Comparison of ENCODE assay signal across 8 cellular contexts in genomic region chr10:13099144-13099665, GRCh38. TPM values are rescaled to one million over a fixed set of nuclear protein-coding genes. Genes with fewer than 3 reads are reported as not detected.
DNase-seq lines count a peak whose midpoint lies in the region; ATAC-seq and TF ChIP-seq lines count a peak whose summit lies in the region.

No MANE protein-coding gene starts in this region.

- ATAC-seq in GM21526 (IDR thresholded peaks at IDR 0.05; ENCODE audit: low FRiP score, unreplicated experiment): peak; percentile 36
- ATAC-seq in activated naive CD8-positive, alpha-beta T cell treated with anti-CD3 and anti-CD28 coated beads, Interleukin-2, amount 50 U/mL, for 24 hours: peak; percentile 38

- no peaks in the 10 kb centered on the region for H3K9me3 ChIP-seq in HUES64 (ENCODE audit: insufficient read depth, low read depth, low read length)
- H3K9me3 ChIP-seq in cardiac muscle cell (ENCODE audit: low read depth): no peaks in the 10 kb centered on the region

- WGBS in HUES64: 3% methylated on average over 12 of the region's 14 CpGs

- TF ChIP-seq CTCF in cardiac muscle cell (IDR thresholded peaks at IDR 0.05; ENCODE audit: low read depth, low read length): peak; percentile 46
- TF ChIP-seq CTCF in osteocyte (IDR thresholded peaks at IDR 0.05): peak; percentile 35

- H3K36me3 Mint-ChIP-seq in activated naive CD8-positive, alpha-beta T cell treated with anti-CD3 and anti-CD28 coated beads, Interleukin-2, amount 50 U/mL, for 24 hours (ENCODE audit: low read depth): peaks cover 4% of the 10 kb centered on the region
- peaks cover 10% of the 10 kb centered on the region for H3K36me3 Mint-ChIP-seq in osteocyte (ENCODE audit: unreplicated experiment)

- H3K27ac ChIP-seq in HUES64 (ENCODE audit: low read depth, low read length) (peak overlapping the region; percentile 68; the same call in 1 of the 2 replicates), cardiac muscle cell (no peak overlapping the region)

- H3K4me3 ChIP-seq in HUES64 (ENCODE audit: low read length): peak overlapping the region; percentile 87
- peak overlapping the region; percentile 70 for H3K4me3 ChIP-seq in cardiac muscle cell

- H3K27me3 ChIP-seq in HUES64 (ENCODE audit: insufficient read depth, low read length) (peaks cover 9% of the 10 kb centered on the region), cardiac muscle cell (no peaks in the 10 kb centered on the region)

- H3K36me3 ChIP-seq in HUES64 (ENCODE audit: insufficient read depth, low read length) (no peaks in the 10 kb centered on the region), cardiac muscle cell (no peaks in the 10 kb centered on the region)

- no peaks in the 10 kb centered on the region for H3K9me3 Mint-ChIP-seq in activated naive CD8-positive, alpha-beta T cell treated with anti-CD3 and anti-CD28 coated beads, Interleukin-2, amount 50 U/mL, for 24 hours
- H3K9me3 Mint-ChIP-seq in osteocyte (ENCODE audit: unreplicated experiment): no peaks in the 10 kb centered on the region

- H3K4me1 ChIP-seq in HUES64 (ENCODE audit: insufficient read depth, low read length) (no peaks in the 10 kb centered on the region), cardiac muscle cell (ENCODE audit: low read depth) (no peaks in the 10 kb centered on the region)

- peak overlapping the region; percentile 60 for H3K27ac Mint-ChIP-seq in activated naive CD8-positive, alpha-beta T cell treated with anti-CD3 and anti-CD28 coated beads, Interleukin-2, amount 50 U/mL, for 24 hours
- H3K27ac Mint-ChIP-seq in osteocyte (ENCODE audit: unreplicated experiment): peak overlapping the region; percentile 92

- H3K27me3 Mint-ChIP-seq in activated naive CD8-positive, alpha-beta T cell treated with anti-CD3 and anti-CD28 coated beads, Interleukin-2, amount 50 U/mL, for 24 hours: no peaks in the 10 kb centered on the region
- H3K27me3 Mint-ChIP-seq in osteocyte (ENCODE audit: unreplicated experiment): no peaks in the 10 kb centered on the region

- peak; percentile 44 for DNase-seq in Daoy (ENCODE audit: low read depth)
- DNase-seq in RPMI7951 (ENCODE audit: low read depth): peak; percentile 80
- peak; percentile 43 for DNase-seq in activated naive CD8-positive, alpha-beta T cell treated with anti-CD3 and anti-CD28 coated beads, Interleukin-2, amount 50 U/mL, for 24 hours
- peak in 1 of 2 donors; percentile 70 for DNase-seq in cardiac muscle cell (ENCODE audit: low read depth in 1 of 2, low spot score in 1 of 2)
- DNase-seq in osteocyte (ENCODE audit: extremely low spot score, unreplicated experiment): no peak
- DNase-seq in HPDE6-E6E7 (ENCODE audit: extremely low spot score): no peak

- peak overlapping the region; percentile 88 for H3K4me3 Mint-ChIP-seq in activated naive CD8-positive, alpha-beta T cell treated with anti-CD3 and anti-CD28 coated beads, Interleukin-2, amount 50 U/mL, for 24 hours
- H3K4me3 Mint-ChIP-seq in osteocyte (ENCODE audit: unreplicated experiment): peak overlapping the region; percentile 86

- H3K9ac ChIP-seq in HUES64 (ENCODE audit: low read depth, low read length): peak overlapping the region; percentile 60; the same call in 1 of the 2 replicates

- peaks cover 31% of the 10 kb centered on the region for H3K4me1 Mint-ChIP-seq in activated naive CD8-positive, alpha-beta T cell treated with anti-CD3 and anti-CD28 coated beads, Interleukin-2, amount 50 U/mL, for 24 hours
- peaks cover 37% of the 10 kb centered on the region for H3K4me1 Mint-ChIP-seq in osteocyte (ENCODE audit: unreplicated experiment)

RNA-seq across cellular contexts. Expression of gene OPTN, which starts 0.8 kb away (rescaled TPM):
- 27.8 and 32.1 TPM in 2 replicates for total RNA-seq in Daoy (2014; rRNA removed; shearing (Covaris generic))
- 6.8 TPM for polyA plus RNA-seq in HUES64 (2013, experiment 1 of 2)
- 9.7 TPM for polyA plus RNA-seq in HUES64 (2013, experiment 2 of 2)
- 74.8 and 78.7 TPM in 2 replicates for total RNA-seq in RPMI7951 (2014; rRNA removed; shearing (Covaris generic))
- 9.8 and 12.4 TPM in 2 replicates for total RNA-seq in cardiac muscle cell
- polyA plus RNA-seq in cardiac muscle cell: 16.8 and 21.3 TPM in 2 replicates
- total RNA-seq in osteocyte: 107 and 116 TPM in 2 replicates

Comparison
In these comparisons a context has a peak if more than half of its experiments do, and no peak if none do; other contexts are left out.
1. DNase-seq: peak in Daoy (single experiment), RPMI7951 (single experiment) and activated naive CD8-positive, alpha-beta T cell treated with anti-CD3 and anti-CD28 coated beads, Interleukin-2, amount 50 U/mL, for 24 hours (single experiment); none in osteocyte (single experiment) and HPDE6-E6E7 (single experiment).